ENCODE assay signal across 26 cellular contexts in genomic region chr7:151924001-151924400, GRCh38. TPM values are rescaled to one million over a fixed set of nuclear protein-coding genes. Genes with fewer than 3 reads are reported as not detected.
DNase-seq lines count a peak whose midpoint lies in the region; ATAC-seq, FAIRE-seq and TF ChIP-seq lines count a peak whose summit lies in the region.
"Had no signal": no experiment of that assay in that cellular context is flagged by ENCODE, and none has a peak within 500 bp of the region (broad histone marks: within the 10 kb centered on the region; RNA-seq: fewer than 3 reads in every experiment).

No MANE protein-coding gene starts in this region.

- no peak for TF ChIP-seq RAD21 in A549 (conservative IDR thresholded peaks at IDR 0.05 in 1 of 2, IDR thresholded peaks at IDR 0.05 in 1 of 2)

- no peaks in the 10 kb centered on the region for H3K36me3 ChIP-seq in ascending aorta
- H3K36me3 ChIP-seq in lower lobe of right lung, result no peaks in the 10 kb centered on the region
- no peaks in the 10 kb centered on the region for H3K36me3 ChIP-seq in stomach
- H3K36me3 ChIP-seq: BE2C had no signal

- H3K9me3 ChIP-seq in A549 (no peaks in the 10 kb centered on the region), ascending aorta (no peaks in the 10 kb centered on the region), lower lobe of right lung (no peaks in the 10 kb centered on the region), stomach (no peaks in the 10 kb centered on the region)
- H3K9me3 ChIP-seq: BE2C had no signal

- H3K4me3 ChIP-seq in A549 (no peak overlapping the region), ascending aorta (no peak overlapping the region), lower lobe of right lung (no peak overlapping the region), stomach (no peak overlapping the region)
- H3K4me3 ChIP-seq: GM12878, SK-N-MC had no signal

- ATAC-seq in A549, result no peak
- ATAC-seq in lower lobe of right lung, result no peak
- no peak for ATAC-seq in HG03469 (IDR thresholded peaks at IDR 0.05; ENCODE audit: unreplicated experiment)
- ATAC-seq: activated T-cell treated with anti-CD3 and anti-CD28 coated beads, Interleukin-2, amount 50 U/mL, for 72 hours; GM12878; stimulated activated naive CD8-positive, alpha-beta T cell treated with anti-CD3 and anti-CD28 coated beads, Interleukin-15, Interleukin-2, amounts not matched to agents 100 U/mL and 50 U/mL, for 24 hours; T-helper 17 cell had no signal

- TF ChIP-seq EP300 in A549 (IDR thresholded peaks at IDR 0.05) (no peak), stomach (IDR thresholded peaks at IDR 0.05) (no peak)

- FAIRE-seq in A549 (lab: Jason Lieb, UNC), result no peak
- FAIRE-seq: GM12878, H1, islet of Langerhans, urothelium cell line had no signal

- intact Hi-C loops in ascending aorta (cut with DNase I), result no loop called here
- intact Hi-C loops in lower lobe of right lung (cut with DNase I), result no loop called here
- intact Hi-C loops in stomach (cut with DNase I; ENCODE audit: low total_unique reads), result no loop called here

- DNase-seq in A549 (ENCODE audit: low read depth in 1 of 2, low spot score in 1 of 2) (no peak), ascending aorta (ENCODE audit: low spot score in 2 of 2) (peak in 1 of 2 donors; percentile 40), lower lobe of right lung (no peak), stomach (no peak), GM19238 (ENCODE audit: insufficient read length, low spot score) (no peak), NCI-H146 (lab: John Stamatoyannopoulos, UW) (no peak), DMS114 treated with DMSO at 0.1 percent for 48 hours (lab: John Stamatoyannopoulos, UW; ENCODE audit: unreplicated experiment) (no peak)
- DNase-seq: activated CD4-positive, alpha-beta T cell treated with anti-CD3 and anti-CD28 coated beads for 48 hours; activated naive CD4-positive, alpha-beta T cell treated with Interleukin-2 at 50 U/mL for 16 hours; activated T-cell treated with anti-CD3 and anti-CD28 coated beads, Interleukin-2, amount 50 U/mL, for 72 hours; BE2C; NCI-H1105; NCI-H2029 treated with DMSO at 0.1 percent for 48 hours; NCI-H345; NCI-H774; stimulated activated CD4-positive, alpha-beta T cell treated with anti-CD3 and anti-CD28 coated beads, Interleukin-4, amount 100 ng/mL, for 24 hours; stimulated activated naive CD8-positive, alpha-beta T cell treated with anti-CD3 and anti-CD28 coated beads, Interleukin-15, Interleukin-2, amounts not matched to agents 100 U/mL and 50 U/mL, for 24 hours; T-helper 17 cell had no signal

- H3K27me3 ChIP-seq in ascending aorta, result no peaks in the 10 kb centered on the region
- no peaks in the 10 kb centered on the region for H3K27me3 ChIP-seq in lower lobe of right lung (ENCODE audit: low read depth)
- no peaks in the 10 kb centered on the region for H3K27me3 ChIP-seq in stomach
- H3K27me3 ChIP-seq: BE2C had no signal

- 69% methylated on average over 9 of the region's 9 CpGs for WGBS in A549 (ENCODE audit: missing lambda C conversion rate)
- 88 to 94% (median 93%) methylated on average over 9 of the region's 9 CpGs for WGBS in stomach, 5 donors

- no peak for TF ChIP-seq CTCF in A549 (IDR thresholded peaks at IDR 0.05)
- no peak for TF ChIP-seq CTCF in ascending aorta (IDR thresholded peaks at IDR 0.05)
- TF ChIP-seq CTCF in lower lobe of right lung (IDR thresholded peaks at IDR 0.05), result no peak
- TF ChIP-seq CTCF in stomach (IDR thresholded peaks at IDR 0.05), result no peak

- H3K4me1 ChIP-seq in A549, result peaks cover 8% of the 10 kb centered on the region; the same call in 2 of the 3 replicates
- no peaks in the 10 kb centered on the region for H3K4me1 ChIP-seq in ascending aorta
- peaks cover 27% of the 10 kb centered on the region for H3K4me1 ChIP-seq in lower lobe of right lung
- H3K4me1 ChIP-seq in stomach, result peaks cover 30 to 58% (median 47%) of the 10 kb centered on the region in 4 donors

- TF ChIP-seq POLR2A in A549 (IDR thresholded peaks at IDR 0.05; ENCODE audit: low read length), result no peak
- TF ChIP-seq POLR2A in stomach (IDR thresholded peaks at IDR 0.05), result no peak

- POLR2A ChIA-PET in A549 (lab: Yijun Ruan, JAX), result no interaction called here

- CTCF ChIA-PET in A549 (lab: Yijun Ruan, JAX), result interaction anchor here (2.3 to 2.7 kb wide), 3 partner anchors 8 to 141 kb away, joined by 6 to 13 read pairs (median 12); no protein-coding TSS in a partner anchor

- H3K27ac ChIP-seq in A549, result peak overlapping the region in 1 of 2 experiments; percentile 49; a peak in 1 of 6 replicates
- peak overlapping the region; percentile 55 to 69 for H3K27ac ChIP-seq in ascending aorta
- H3K27ac ChIP-seq in lower lobe of right lung, result peak overlapping the region; percentile 72
- H3K27ac ChIP-seq in stomach, result peak overlapping the region; percentile 18 to 80 (median 69)
- H3K27ac ChIP-seq: SK-N-MC had no signal

- H3K4me2 ChIP-seq in A549, result peak overlapping the region; percentile 45; the same call in 1 of the 3 replicates

TF ChIP-seq in A549, 52 proteins besides CTCF, POLR2A, EP300 and RAD21:
- TF ChIP-seq ZFP36 (IDR thresholded peaks at IDR 0.05; ENCODE audit: borderline replicate concordance, partially characterized antibody) (no peak), PHF8 (IDR thresholded peaks at IDR 0.05; ENCODE audit: borderline replicate concordance, low read depth) (no peak), RFX5 (IDR thresholded peaks at IDR 0.05) (no peak)

RNA-seq across cellular contexts. Expression of gene GALNTL5, which starts 32.2 kb away (rescaled TPM):
- polyA plus RNA-seq in A549 (2011; rRNA removed) (not detected in 2 replicates), A549 (2017; fragmentation: RNase III; extraction: RNeasy Plus Mini Kit Qiagen cat#74134 plus additional on column Dnase treatment) (not detected in 3 replicates), stomach (not detected)
- not detected in 2 replicates for polyA plus RNA-seq in A549 (2012; cell fraction: cytosol; rRNA removed)
- polyA plus RNA-seq in A549 (2012; cell fraction: nucleus; rRNA removed), result not detected in 2 replicates
- polyA minus RNA-seq in A549 (2011; rRNA and poly(A)+ RNA removed), result not detected in 2 replicates
- total RNA-seq in ascending aorta (not detected), lower lobe of right lung (not detected), stomach (not detected)
- total RNA-seq: activated T-cell treated with anti-CD3 and anti-CD28 coated beads, Interleukin-2, amount 50 U/mL, for 72 hours; GM12878; H1; lung microvascular endothelial cell; renal cortical epithelial cell; T-helper 17 cell had no signal
- polyA plus RNA-seq: GM12878 had no signal

RNA-seq across cellular contexts. Expression of gene PRKAG2, which starts 47.1 kb away (rescaled TPM):
- polyA plus RNA-seq in A549 (2011; rRNA removed) (23.0 and 31.7 TPM in 2 replicates), A549 (2017; fragmentation: RNase III; extraction: RNeasy Plus Mini Kit Qiagen cat#74134 plus additional on column Dnase treatment) (26.5 to 32.2 TPM (median 31.3 TPM) in 3 replicates), stomach (10 to 100 TPM; 19.9 to 27.9 (median 26.3) TPM)
- polyA plus RNA-seq in A549 (2012; cell fraction: cytosol; rRNA removed), result 15.6 and 16.2 TPM in 2 replicates
- 8.0 and 12.4 TPM in 2 replicates for polyA plus RNA-seq in A549 (2012; cell fraction: nucleus; rRNA removed)
- 6.5 and 8.0 TPM in 2 replicates for polyA minus RNA-seq in A549 (2011; rRNA and poly(A)+ RNA removed)
- total RNA-seq in ascending aorta (26.7 TPM), lower lobe of right lung (35.4 TPM), stomach (100 to 1,000 TPM in 1 of 5 donors, 10 to 100 TPM in 4; 56.7 to 302 (median 70.3) TPM)
